ENCODE assay signal across 8 cellular contexts in genomic region chr7:17302575-17303142, GRCh38. TPM values are rescaled to one million over a fixed set of nuclear protein-coding genes. Genes with fewer than 3 reads are reported as not detected.
DNase-seq lines count a peak whose midpoint lies in the region; ATAC-seq and TF ChIP-seq lines count a peak whose summit lies in the region.

No MANE protein-coding gene starts in this region.

- peaks cover 10% of the 10 kb centered on the region for H3K79me2 ChIP-seq in neural progenitor cell (ENCODE audit: low read depth)

- H3K27ac Mint-ChIP-seq in natural killer cell treated with Interleukin-12 subunit alpha and Interleukin-12 subunit beta and Interleukin-15 and Interleukin-18, amount 100 ng/mL, for 72 hours, result no peak overlapping the region
- no peak overlapping the region for H3K27ac Mint-ChIP-seq in activated T-helper 1 cell treated with anti-CD3 and anti-CD28 coated beads, Interleukin-12 subunit alpha, Interleukin-12 subunit beta, Interleukin-2, Interleukin-4 antibody, amounts not matched to agents 30 ng/mL and 10 ng/mL and 1 ng/mL, durations not matched to agents 14 hours and 24 hours and 36 hours
- H3K27ac Mint-ChIP-seq in neural progenitor cell, result no peak overlapping the region

- H3K36me3 ChIP-seq in brain microvascular endothelial cell (replicated peaks), result no peaks in the 10 kb centered on the region
- no peaks in the 10 kb centered on the region for H3K36me3 ChIP-seq in neural progenitor cell

- no peaks in the 10 kb centered on the region for H3K27me3 ChIP-seq in brain microvascular endothelial cell (replicated peaks)
- peaks cover 24% of the 10 kb centered on the region for H3K27me3 ChIP-seq in neural progenitor cell

- in situ Hi-C loops in brain microvascular endothelial cell (cut with HindIII; ENCODE audit: low pct_ligation_motif_present, low sequenced_read_pairs), result no loop called here

- intact Hi-C loops in activated T-helper 1 cell treated with anti-CD3 and anti-CD28 coated beads, Interleukin-12 subunit alpha, Interleukin-12 subunit beta, Interleukin-2, Interleukin-4 antibody, amounts not matched to agents 30 ng/mL and 10 ng/mL and 1 ng/mL, durations not matched to agents 14 hours and 24 hours and 36 hours (cut with micrococcal nuclease), result loop anchor here (5.0 kb wide), 2 partner anchors 245 to 375 kb away; no protein-coding TSS in a partner anchor

- no peak overlapping the region for H3K4me2 ChIP-seq in neural progenitor cell

- H3K9ac ChIP-seq in neural progenitor cell, result no peak overlapping the region

- H3K4me1 ChIP-seq in neural progenitor cell, result peaks cover 4% of the 10 kb centered on the region

- peak; percentile 28 for ATAC-seq in GM21381 (IDR thresholded peaks at IDR 0.05; ENCODE audit: unreplicated experiment)
- ATAC-seq in natural killer cell treated with Interleukin-12 subunit alpha and Interleukin-12 subunit beta and Interleukin-15 and Interleukin-18, amount 100 ng/mL, for 72 hours, result no peak

- H3K9me3 Mint-ChIP-seq in natural killer cell treated with Interleukin-12 subunit alpha and Interleukin-12 subunit beta and Interleukin-15 and Interleukin-18, amount 100 ng/mL, for 72 hours, result peaks cover 5% of the 10 kb centered on the region
- H3K9me3 Mint-ChIP-seq in activated T-helper 1 cell treated with anti-CD3 and anti-CD28 coated beads, Interleukin-12 subunit alpha, Interleukin-12 subunit beta, Interleukin-2, Interleukin-4 antibody, amounts not matched to agents 30 ng/mL and 10 ng/mL and 1 ng/mL, durations not matched to agents 14 hours and 24 hours and 36 hours, result peaks cover 6% of the 10 kb centered on the region
- no peaks in the 10 kb centered on the region for H3K9me3 Mint-ChIP-seq in neural progenitor cell

- H2AFZ ChIP-seq in neural progenitor cell (replicated peaks), result no peak overlapping the region

- H3K4me3 ChIP-seq in brain microvascular endothelial cell (ENCODE audit: low read depth, low read length) (no peak overlapping the region), neural progenitor cell (no peak overlapping the region)

- no peaks in the 10 kb centered on the region for H3K9me3 ChIP-seq in neural progenitor cell (ENCODE audit: low read depth)

- no peaks in the 10 kb centered on the region for H3F3A ChIP-seq in neural progenitor cell (ENCODE audit: low read depth)

- DNase-seq in HT-29 (ENCODE audit: low spot score) (peak; percentile 65), brain microvascular endothelial cell (no peak), neural progenitor cell (ENCODE audit: low spot score) (no peak), T-helper 9 cell (no peak)
- DNase-seq in natural killer cell treated with Interleukin-12 subunit alpha and Interleukin-12 subunit beta and Interleukin-15 and Interleukin-18, amount 100 ng/mL, for 72 hours (ENCODE audit: low spot score), result no peak
- DNase-seq in activated T-helper 1 cell treated with anti-CD3 and anti-CD28 coated beads, Interleukin-12 subunit alpha, Interleukin-12 subunit beta, Interleukin-2, Interleukin-4 antibody, amounts not matched to agents 30 ng/mL and 10 ng/mL and 1 ng/mL, durations not matched to agents 14 hours and 24 hours and 36 hours (ENCODE audit: low spot score), result no peak

- no peaks in the 10 kb centered on the region for H4K20me1 ChIP-seq in neural progenitor cell (ENCODE audit: low read depth)

- peak overlapping the region; percentile 42 for H3K4me3 Mint-ChIP-seq in natural killer cell treated with Interleukin-12 subunit alpha and Interleukin-12 subunit beta and Interleukin-15 and Interleukin-18, amount 100 ng/mL, for 72 hours
- H3K4me3 Mint-ChIP-seq in activated T-helper 1 cell treated with anti-CD3 and anti-CD28 coated beads, Interleukin-12 subunit alpha, Interleukin-12 subunit beta, Interleukin-2, Interleukin-4 antibody, amounts not matched to agents 30 ng/mL and 10 ng/mL and 1 ng/mL, durations not matched to agents 14 hours and 24 hours and 36 hours, result no peak overlapping the region
- no peak overlapping the region for H3K4me3 Mint-ChIP-seq in neural progenitor cell

- no peaks in the 10 kb centered on the region for H3K27me3 Mint-ChIP-seq in natural killer cell treated with Interleukin-12 subunit alpha and Interleukin-12 subunit beta and Interleukin-15 and Interleukin-18, amount 100 ng/mL, for 72 hours
- no peaks in the 10 kb centered on the region for H3K27me3 Mint-ChIP-seq in activated T-helper 1 cell treated with anti-CD3 and anti-CD28 coated beads, Interleukin-12 subunit alpha, Interleukin-12 subunit beta, Interleukin-2, Interleukin-4 antibody, amounts not matched to agents 30 ng/mL and 10 ng/mL and 1 ng/mL, durations not matched to agents 14 hours and 24 hours and 36 hours (ENCODE audit: insufficient read depth)
- peaks cover 8% of the 10 kb centered on the region for H3K27me3 Mint-ChIP-seq in neural progenitor cell (ENCODE audit: insufficient read depth, low read depth)

- peaks cover 32 to 35% of the 10 kb centered on the region in 2 donors for H3K4me1 Mint-ChIP-seq in natural killer cell treated with Interleukin-12 subunit alpha and Interleukin-12 subunit beta and Interleukin-15 and Interleukin-18, amount 100 ng/mL, for 72 hours (ENCODE audit: low read depth in 2 of 2)
- H3K4me1 Mint-ChIP-seq in activated T-helper 1 cell treated with anti-CD3 and anti-CD28 coated beads, Interleukin-12 subunit alpha, Interleukin-12 subunit beta, Interleukin-2, Interleukin-4 antibody, amounts not matched to agents 30 ng/mL and 10 ng/mL and 1 ng/mL, durations not matched to agents 14 hours and 24 hours and 36 hours (ENCODE audit: low read depth), result peaks cover 24% of the 10 kb centered on the region
- peaks cover 8% of the 10 kb centered on the region for H3K4me1 Mint-ChIP-seq in neural progenitor cell

- H3K36me3 Mint-ChIP-seq in natural killer cell treated with Interleukin-12 subunit alpha and Interleukin-12 subunit beta and Interleukin-15 and Interleukin-18, amount 100 ng/mL, for 72 hours, result peaks cover 13% of the 10 kb centered on the region
- peaks cover 9% of the 10 kb centered on the region for H3K36me3 Mint-ChIP-seq in activated T-helper 1 cell treated with anti-CD3 and anti-CD28 coated beads, Interleukin-12 subunit alpha, Interleukin-12 subunit beta, Interleukin-2, Interleukin-4 antibody, amounts not matched to agents 30 ng/mL and 10 ng/mL and 1 ng/mL, durations not matched to agents 14 hours and 24 hours and 36 hours (ENCODE audit: low read depth)
- H3K36me3 Mint-ChIP-seq in neural progenitor cell, result no peaks in the 10 kb centered on the region

- TF ChIP-seq CTCF in GM12872 (IDR thresholded peaks at IDR 0.05; ENCODE audit: insufficient read depth, low read depth, low read length) (peak; percentile 41; the same call in 2 of the 3 replicates), brain microvascular endothelial cell (IDR thresholded peaks at IDR 0.05; ENCODE audit: low read depth, low read length, missing control alignments) (peak; percentile 38), neural progenitor cell (IDR thresholded peaks at IDR 0.05) (no peak)

- H3K27ac ChIP-seq in brain microvascular endothelial cell (no peak overlapping the region), neural progenitor cell (no peak overlapping the region)

RNA-seq across cellular contexts. Expression of gene AHR, which starts 4.2 kb away (rescaled TPM):
- 63.1 and 68.2 TPM in 2 replicates for total RNA-seq in HT-29 (2014; rRNA removed; shearing (Covaris generic))
- total RNA-seq in natural killer cell treated with Interleukin-12 subunit alpha and Interleukin-12 subunit beta and Interleukin-15 and Interleukin-18, amount 100 ng/mL, for 72 hours, result 10 to 100 TPM; 36.5 to 40.8 TPM
- 25.3 and 29.1 TPM in 2 replicates for total RNA-seq in activated T-helper 1 cell treated with anti-CD3 and anti-CD28 coated beads, Interleukin-12 subunit alpha, Interleukin-12 subunit beta, Interleukin-2, Interleukin-4 antibody, amounts not matched to agents 30 ng/mL and 10 ng/mL and 1 ng/mL, durations not matched to agents 14 hours and 24 hours and 36 hours
- 5.0 and 5.7 TPM in 2 replicates for total RNA-seq in neural progenitor cell (ENCODE audit: low replicate concordance)
